In genomic region chr16:82331974-82332750, GRCh38 we compare ENCODE assay signal across 14 cellular contexts.
"Had no signal": no experiment of that assay in that cellular context is flagged by ENCODE, and none has a peak within 500 bp of the region (broad histone marks: within the 10 kb centered on the region; RNA-seq: fewer than 3 reads in every experiment).

No MANE protein-coding gene starts in this region.

- H3K27ac ChIP-seq: foreskin keratinocyte, heart left ventricle, left lung, ovary, skin epidermis, thoracic aorta had no signal

- H3K4me1 ChIP-seq: foreskin keratinocyte, left lung had no signal

- H3K27me3 ChIP-seq: heart left ventricle, left lung, ovary had no signal

- H3K27ac Mint-ChIP-seq: stimulated activated naive CD8-positive, alpha-beta T cell treated with anti-CD3 and anti-CD28 coated beads, Interleukin-15, amount 100 ng/mL, for 72 hours had no signal

- DNase-seq: activated CD4-positive, alpha-beta T cell treated with anti-CD3 and anti-CD28 coated beads for 48 hours; activated CD8-positive, alpha-beta memory T cell treated with anti-CD3 and anti-CD28 coated beads for 24 hours; activated naive CD4-positive, alpha-beta T cell treated with Interleukin-2 at 50 U/mL for 16 hours; foreskin keratinocyte; heart left ventricle; islet precursor cell; left lung; ovary; retina; stimulated activated CD4-positive, alpha-beta T cell treated with anti-CD3 and anti-CD28 coated beads, Interleukin-4, amount 100 ng/mL, for 4 hours; stimulated activated naive CD8-positive, alpha-beta T cell treated with anti-CD3 and anti-CD28 coated beads, Interleukin-15, amount 100 ng/mL, for 72 hours had no signal

- H3K4me3 Mint-ChIP-seq: neural crest cell; stimulated activated naive CD8-positive, alpha-beta T cell treated with anti-CD3 and anti-CD28 coated beads, Interleukin-15, amount 100 ng/mL, for 72 hours had no signal

- H3K4me1 Mint-ChIP-seq: neural crest cell; stimulated activated naive CD8-positive, alpha-beta T cell treated with anti-CD3 and anti-CD28 coated beads, Interleukin-15, amount 100 ng/mL, for 72 hours had no signal

- H3K36me3 ChIP-seq: heart left ventricle, left lung, ovary, thoracic aorta had no signal

- ATAC-seq: foreskin keratinocyte; heart left ventricle; left lung; stimulated activated naive CD8-positive, alpha-beta T cell treated with anti-CD3 and anti-CD28 coated beads, Interleukin-15, amount 100 ng/mL, for 72 hours had no signal

- H3K4me3 ChIP-seq: heart left ventricle, left lung, ovary, skin epidermis, thoracic aorta had no signal

- H3K9me3 ChIP-seq: heart left ventricle, ovary, thoracic aorta had no signal
